In genomic region chr10:4344544-4344994, GRCh38 we compare ENCODE assay signal across 8 cellular contexts.
A peak's percentile ranks its signal among the peaks of the same experiment; 100 is the strongest.
DNase-seq lines count a peak whose midpoint lies in the region; ATAC-seq and TF ChIP-seq lines count a peak whose summit lies in the region.

No MANE protein-coding gene starts in this region.

- no peaks in the 10 kb centered on the region for H3K36me3 Mint-ChIP-seq in osteocyte (ENCODE audit: unreplicated experiment)

- H3K27me3 Mint-ChIP-seq in osteocyte (ENCODE audit: unreplicated experiment), result no peaks in the 10 kb centered on the region

- peak; percentile 31 for TF ChIP-seq CTCF in RWPE2 (IDR thresholded peaks at IDR 0.05; ENCODE audit: poor library complexity, severe bottlenecking)
- TF ChIP-seq CTCF in epithelial cell of proximal tubule (conservative IDR thresholded peaks at IDR 0.05; ENCODE audit: low read depth, low read length), result peak; percentile 13
- peak; percentile 36 for TF ChIP-seq CTCF in osteocyte (IDR thresholded peaks at IDR 0.05)

- TF ChIP-seq POLR2A in erythroblast (IDR thresholded peaks at IDR 0.05; ENCODE audit: low read length), result no peak

- peak; percentile 90 for DNase-seq in Daoy (ENCODE audit: low read depth)
- peak; percentile 93 for DNase-seq in RWPE2 (ENCODE audit: low spot score)
- peak; percentile 94 for DNase-seq in epithelial cell of proximal tubule (ENCODE audit: low read depth)
- DNase-seq in osteocyte (ENCODE audit: extremely low spot score, unreplicated experiment), result peak; percentile 96
- DNase-seq in HuH-7 (ENCODE audit: low spot score), result no peak
- DNase-seq in UCSD-AML1 (lab: John Stamatoyannopoulos, UW; ENCODE audit: unreplicated experiment), result no peak
- no peak for DNase-seq in erythroblast (lab: John Stamatoyannopoulos, UW)
- no peak for DNase-seq in activated CD8-positive, alpha-beta memory T cell treated with anti-CD3 and anti-CD28 coated beads for 24 hours

- H3K36me3 ChIP-seq in RWPE2 (ENCODE audit: low read depth), result no peaks in the 10 kb centered on the region

- peaks cover 39% of the 10 kb centered on the region for H3K4me1 Mint-ChIP-seq in osteocyte (ENCODE audit: unreplicated experiment)

- peaks cover 11% of the 10 kb centered on the region for H3K9me3 Mint-ChIP-seq in osteocyte (ENCODE audit: unreplicated experiment)

- peak overlapping the region; percentile 16 for H3K4me3 Mint-ChIP-seq in osteocyte (ENCODE audit: unreplicated experiment)

- H3K27ac Mint-ChIP-seq in osteocyte (ENCODE audit: unreplicated experiment), result peak overlapping the region; percentile 96

- ATAC-seq in RWPE2 (ENCODE audit: low read depth), result peak; percentile 99

- H3K9me3 ChIP-seq in RWPE2 (ENCODE audit: severe bottlenecking), result no peaks in the 10 kb centered on the region

- H3K27ac ChIP-seq in RWPE2 (ENCODE audit: poor library complexity, severe bottlenecking), result peak overlapping the region; percentile 70

- H3K4me3 ChIP-seq in RWPE2 (ENCODE audit: severe bottlenecking) (no peak overlapping the region), epithelial cell of proximal tubule (ENCODE audit: low read depth, low read length) (no peak overlapping the region)

- peaks cover 14% of the 10 kb centered on the region for H3K4me1 ChIP-seq in RWPE2 (ENCODE audit: insufficient read depth, poor library complexity, severe bottlenecking)

- no peaks in the 10 kb centered on the region for H3K27me3 ChIP-seq in RWPE2 (ENCODE audit: insufficient read depth, poor library complexity, severe bottlenecking)

Comparison
In these comparisons a context has a peak if more than half of its experiments do, and no peak if none do; other contexts are left out.
1. DNase-seq: peak in Daoy (single experiment), RWPE2 (single experiment), epithelial cell of proximal tubule (single experiment) and osteocyte (single experiment); none in HuH-7 (single experiment), UCSD-AML1 (single experiment), erythroblast (0 of 2) and activated CD8-positive, alpha-beta memory T cell treated with anti-CD3 and anti-CD28 coated beads for 24 hours (single experiment).
2. Peak in every context shown above with its lines, with median percentiles within 50 percentile points of each other: CTCF ChIP-seq.